ENCODE assay signal across 13 cellular contexts in genomic region chr12:69102856-69103255, GRCh38.
DNase-seq lines count a peak whose midpoint lies in the region; ATAC-seq and TF ChIP-seq lines count a peak whose summit lies in the region.
"Had no signal": no experiment of that assay in that cellular context is flagged by ENCODE, and none has a peak within 500 bp of the region (broad histone marks: within the 10 kb centered on the region; RNA-seq: fewer than 3 reads in every experiment).

No MANE protein-coding gene starts in this region.

- H3K27me3 ChIP-seq in mammary epithelial cell (ENCODE audit: insufficient read depth, low read length): no peaks in the 10 kb centered on the region

- no peaks in the 10 kb centered on the region for H3K9me3 ChIP-seq in mammary epithelial cell (replicated peaks; ENCODE audit: insufficient read depth, low read length)

- peaks cover 0 to 1% (median 0%) of the 10 kb centered on the region in 3 donors for H3K27me3 Mint-ChIP-seq in CD14-positive monocyte (ENCODE audit: low read depth in 3 of 3)
- peaks cover 7% of the 10 kb centered on the region for H3K27me3 Mint-ChIP-seq in activated B cell treated with CpG ODN at 0.5 μM for 24 hours
- peaks cover 13 to 19% (median 14%) of the 10 kb centered on the region in 3 donors for H3K27me3 Mint-ChIP-seq in naive B cell
- H3K27me3 Mint-ChIP-seq: activated naive CD8-positive, alpha-beta T cell treated with anti-CD3 and anti-CD28 coated beads for 36 hours; brain had no signal

- dilution Hi-C loops in mammary epithelial cell (cut with HindIII; ENCODE audit: low sequenced_read_pairs): loop anchor here (5.0 kb wide), 1 partner anchor 106 kb away; no protein-coding TSS in a partner anchor

- H3K79me2 ChIP-seq in mammary epithelial cell (ENCODE audit: insufficient read depth, low read length): no peaks in the 10 kb centered on the region

- H3K4me1 Mint-ChIP-seq in CD14-positive monocyte (peaks cover 19% of the 10 kb centered on the region), activated B cell treated with CpG ODN at 0.5 μM for 24 hours (peaks cover 23% of the 10 kb centered on the region), naive B cell (peaks cover 7 to 13% (median 10%) of the 10 kb centered on the region in 3 donors)

- peak overlapping the region in 1 of 2 donors; percentile 36 for H3K4me3 Mint-ChIP-seq in CD14-positive monocyte
- H3K4me3 Mint-ChIP-seq in activated B cell treated with CpG ODN at 0.5 μM for 24 hours: no peak overlapping the region
- peak overlapping the region in 3 of 8 donors; percentile 26 to 49 (median 26) for H3K4me3 Mint-ChIP-seq in naive B cell
- H3K4me3 Mint-ChIP-seq: activated naive CD8-positive, alpha-beta T cell treated with anti-CD3 and anti-CD28 coated beads for 36 hours; brain had no signal

- 73% methylated on average over 3 of the region's 3 CpGs for WGBS in mammary epithelial cell (ENCODE audit: low coverage, missing lambda C conversion rate)

- H3K9me3 Mint-ChIP-seq in CD14-positive monocyte (peaks cover 0 to 2% (median 0%) of the 10 kb centered on the region in 7 donors), activated B cell treated with CpG ODN at 0.5 μM for 24 hours (no peaks in the 10 kb centered on the region), naive B cell (no peaks in the 10 kb centered on the region)
- H3K9me3 Mint-ChIP-seq: activated naive CD8-positive, alpha-beta T cell treated with anti-CD3 and anti-CD28 coated beads for 36 hours; brain had no signal

- no peak overlapping the region for H3K4me2 ChIP-seq in mammary epithelial cell (ENCODE audit: insufficient read depth, low read depth, low read length)

- H3K27ac ChIP-seq in mammary epithelial cell (ENCODE audit: insufficient read depth, low read depth, low read length): no peak overlapping the region

- no peak for TF ChIP-seq POLR2A in NB4 (IDR thresholded peaks at IDR 0.05; ENCODE audit: extremely low read depth, insufficient read length)

- DNase-seq in CD14-positive monocyte (ENCODE audit: low spot score): peak; percentile 52
- DNase-seq in NB4 (ENCODE audit: low read depth): peak; percentile 77
- DNase-seq in activated B cell treated with CpG ODN at 0.5 μM for 24 hours: no peak
- DNase-seq in naive B cell: peak; percentile 11
- DNase-seq in ACHN: no peak
- DNase-seq in mammary epithelial cell: no peak
- DNase-seq in retina: no peak
- no peak for DNase-seq in NCI-H1417 treated with DMSO at 0.1 percent for 48 hours (lab: John Stamatoyannopoulos, UW)
- DNase-seq: activated naive CD8-positive, alpha-beta T cell treated with anti-CD3 and anti-CD28 coated beads for 36 hours; activated T-cell treated with anti-CD3 and anti-CD28 coated beads for 4 hours; nucleus accumbens; T1000 had no signal

- TF ChIP-seq CTCF in CD14-positive monocyte (IDR thresholded peaks at IDR 0.05) (no peak), NB4 (IDR thresholded peaks at IDR 0.05; ENCODE audit: low read depth, low read length) (no peak), activated B cell treated with CpG ODN at 0.5 μM for 24 hours (IDR thresholded peaks at IDR 0.05) (no peak), mammary epithelial cell (conservative IDR thresholded peaks at IDR 0.05 in 1 of 2, IDR thresholded peaks at IDR 0.05 in 1 of 2; ENCODE audit: extremely low read depth in 1 of 2, insufficient read depth in 1 of 2, low read depth in 1 of 2, low read length in 2 of 2) (no peak)

- H3K4me3 ChIP-seq in NB4 (ENCODE audit: low read depth, low read length): no peak overlapping the region
- no peak overlapping the region for H3K4me3 ChIP-seq in mammary epithelial cell (replicated peaks in 1 of 3; ENCODE audit: insufficient read depth in 1 of 3, low read depth in 2 of 3, low read length in 3 of 3)

- H3K27ac Mint-ChIP-seq in CD14-positive monocyte: peak overlapping the region in 3 of 7 donors; percentile 22 to 30 (median 27)
- H3K27ac Mint-ChIP-seq in activated B cell treated with CpG ODN at 0.5 μM for 24 hours: no peak overlapping the region
- H3K27ac Mint-ChIP-seq in naive B cell: peak overlapping the region in 3 of 6 donors; percentile 18 to 56 (median 42)
- H3K27ac Mint-ChIP-seq: activated naive CD8-positive, alpha-beta T cell treated with anti-CD3 and anti-CD28 coated beads for 36 hours; brain had no signal

- H3K36me3 Mint-ChIP-seq in CD14-positive monocyte (no peaks in the 10 kb centered on the region), activated B cell treated with CpG ODN at 0.5 μM for 24 hours (ENCODE audit: low read depth) (no peaks in the 10 kb centered on the region), naive B cell (no peaks in the 10 kb centered on the region)
- H3K36me3 Mint-ChIP-seq: activated naive CD8-positive, alpha-beta T cell treated with anti-CD3 and anti-CD28 coated beads for 36 hours; brain had no signal

- POLR2A ChIA-PET in activated B cell treated with CpG ODN at 0.5 μM for 24 hours (lab: Charles Lee): no interaction called here

- H3K36me3 ChIP-seq in mammary epithelial cell (ENCODE audit: insufficient read depth, low read length): no peaks in the 10 kb centered on the region

- peak; percentile 52 for ATAC-seq in activated B cell treated with CpG ODN at 0.5 μM for 24 hours (ENCODE audit: low read depth)
- peak; percentile 86 to 87 for ATAC-seq in naive B cell (ENCODE audit: low read depth in 2 of 2)

- intact Hi-C loops in CD14-positive monocyte (cut with micrococcal nuclease): no loop called here
- intact Hi-C loops in activated B cell treated with CpG ODN at 0.5 μM for 24 hours (cut with micrococcal nuclease): no loop called here
- intact Hi-C loops in mammary epithelial cell (cut with micrococcal nuclease): no loop called here

- BruUV-seq in mammary epithelial cell (replicated peaks; lab: Mats Ljungman, UMichigan): no TSS peak

- no peaks in the 10 kb centered on the region for H4K20me1 ChIP-seq in mammary epithelial cell (ENCODE audit: insufficient read depth, low read length)

- H3K4me1 ChIP-seq in mammary epithelial cell (ENCODE audit: insufficient read depth, low read length): peaks cover 7% of the 10 kb centered on the region

- in situ Hi-C loops in ACHN (cut with HindIII; ENCODE audit: low pct_ligation_motif_present, low pct_unique_long_range_greater_than_20kb, low sequenced_read_pairs) (no loop called here), mammary epithelial cell (cut with MboI; ENCODE audit: low sequenced_read_pairs in 2 of 2) (no loop called here)

- H2AFZ ChIP-seq in mammary epithelial cell (ENCODE audit: low read depth, low read length): no peak overlapping the region

- CTCF ChIA-PET in activated B cell treated with CpG ODN at 0.5 μM for 24 hours (lab: Charles Lee): no interaction called here
- CTCF ChIA-PET in mammary epithelial cell (lab: Charles Lee; ENCODE audit: low non-redundant PET): interaction anchor here (0.6 kb wide), 1 partner anchor 552 kb away, joined by 6 read pairs; no protein-coding TSS in a partner anchor

- H3K9ac ChIP-seq in mammary epithelial cell (ENCODE audit: insufficient read depth, low read length): no peak overlapping the region

Comparison
In these comparisons a context has a peak if more than half of its experiments do, and no peak if none do; other contexts are left out.
1. DNase-seq: peak in CD14-positive monocyte (single experiment), NB4 (single experiment) and naive B cell (single experiment); none in activated B cell treated with CpG ODN at 0.5 μM for 24 hours (single experiment), ACHN (single experiment), mammary epithelial cell (single experiment), retina (single experiment) and NCI-H1417 treated with DMSO at 0.1 percent for 48 hours (single experiment).